24 cellular contexts compared by ENCODE assay signal in genomic region chr9:121942866-121943265, GRCh38.
"Had no signal": no experiment of that assay in that cellular context is flagged by ENCODE, and none has a peak within 500 bp of the region (broad histone marks: within the 10 kb centered on the region; RNA-seq: fewer than 3 reads in every experiment).

No MANE protein-coding gene starts in this region.

- H3K27me3 Mint-ChIP-seq: activated naive CD8-positive, alpha-beta T cell; brain; natural killer cell treated with Interleukin-12 subunit alpha and Interleukin-12 subunit beta and Interleukin-15 and Interleukin-18, amount 100 ng/mL, for 72 hours; stimulated activated naive B cell treated with anti-CD40 and anti-IgM and Interleukin-4, amounts not matched to agents 10 μg/mL and 1 μg/mL and 100 μg/mL, for 72 hours had no signal

- H3K4me2 ChIP-seq: smooth muscle cell had no signal

- H3K36me3 ChIP-seq: adrenal gland, cardiac muscle cell, colonic mucosa, left ventricle myocardium inferior, suprapubic skin, tibial artery, upper lobe of right lung had no signal

- H3K36me3 Mint-ChIP-seq: natural killer cell treated with Interleukin-12 subunit alpha and Interleukin-12 subunit beta and Interleukin-15 and Interleukin-18, amount 100 ng/mL, for 72 hours; stimulated activated naive B cell treated with anti-CD40 and anti-IgM and Interleukin-4, amounts not matched to agents 10 μg/mL and 1 μg/mL and 100 μg/mL, for 72 hours had no signal

- H3K27ac ChIP-seq: adrenal gland, cardiac muscle cell, colonic mucosa, left ventricle myocardium inferior, suprapubic skin, tibial artery, upper lobe of right lung had no signal

- ATAC-seq: natural killer cell treated with Interleukin-12 subunit alpha and Interleukin-12 subunit beta and Interleukin-15 and Interleukin-18, amount 100 ng/mL, for 72 hours; upper lobe of right lung had no signal

- H3K4me3 Mint-ChIP-seq: activated naive CD8-positive, alpha-beta T cell; brain; natural killer cell treated with Interleukin-12 subunit alpha and Interleukin-12 subunit beta and Interleukin-15 and Interleukin-18, amount 100 ng/mL, for 72 hours; stimulated activated naive B cell treated with anti-CD40 and anti-IgM and Interleukin-4, amounts not matched to agents 10 μg/mL and 1 μg/mL and 100 μg/mL, for 72 hours had no signal

- DNase-seq: activated CD4-positive, alpha-beta T cell treated with anti-CD3 and anti-CD28 coated beads for 4 hours; activated CD4-positive, alpha-beta T cell treated with anti-CD3 and anti-CD28 coated beads, Interleukin-2, amount 50 U/mL, for 4 hours; activated effector memory CD4-positive, alpha-beta T cell treated with Interleukin-2 at 50 U/mL for 16 hours; activated naive CD4-positive, alpha-beta T cell treated with Interleukin-2 at 50 U/mL for 16 hours; adrenal gland; aorta; cerebellar nuclear complex; colonic mucosa; effector memory CD4-positive, alpha-beta T cell; left ventricle myocardium inferior; mucosa of descending colon; stimulated activated CD4-positive, alpha-beta T cell treated with anti-CD3 and anti-CD28 coated beads, Interleukin-15, amount 100 ng/mL, for 24 hours; stimulated activated CD4-positive, alpha-beta T cell treated with anti-CD3 and anti-CD28 coated beads, Interleukin-2, amount 100 ng/mL, for 24 hours; stimulated activated naive B cell treated with anti-CD40 and anti-IgM and Interleukin-4, amounts not matched to agents 10 μg/mL and 1 μg/mL and 100 μg/mL, for 72 hours; tibial artery; upper lobe of right lung had no signal

- H3K9me3 Mint-ChIP-seq: brain; natural killer cell treated with Interleukin-12 subunit alpha and Interleukin-12 subunit beta and Interleukin-15 and Interleukin-18, amount 100 ng/mL, for 72 hours; stimulated activated naive B cell treated with anti-CD40 and anti-IgM and Interleukin-4, amounts not matched to agents 10 μg/mL and 1 μg/mL and 100 μg/mL, for 72 hours had no signal

- H3K27ac Mint-ChIP-seq: activated naive CD8-positive, alpha-beta T cell; brain; natural killer cell treated with Interleukin-12 subunit alpha and Interleukin-12 subunit beta and Interleukin-15 and Interleukin-18, amount 100 ng/mL, for 72 hours; progenitor cell of endocrine pancreas; stimulated activated naive B cell treated with anti-CD40 and anti-IgM and Interleukin-4, amounts not matched to agents 10 μg/mL and 1 μg/mL and 100 μg/mL, for 72 hours had no signal

- H3K9me3 ChIP-seq: adrenal gland, colonic mucosa, left ventricle myocardium inferior, mucosa of descending colon, suprapubic skin, tibial artery, upper lobe of right lung had no signal

- H3K27me3 ChIP-seq: adrenal gland, colonic mucosa, suprapubic skin, tibial artery, upper lobe of right lung had no signal

- H3K4me3 ChIP-seq: adrenal gland, cardiac muscle cell, colonic mucosa, left ventricle myocardium inferior, lung, mucosa of descending colon, smooth muscle cell, suprapubic skin, tibial artery, upper lobe of right lung had no signal

- H3K4me1 ChIP-seq: adrenal gland, colonic mucosa, left ventricle myocardium inferior, suprapubic skin, upper lobe of right lung had no signal
